20 cellular contexts compared by ENCODE assay signal in the genomic region with DNA sequence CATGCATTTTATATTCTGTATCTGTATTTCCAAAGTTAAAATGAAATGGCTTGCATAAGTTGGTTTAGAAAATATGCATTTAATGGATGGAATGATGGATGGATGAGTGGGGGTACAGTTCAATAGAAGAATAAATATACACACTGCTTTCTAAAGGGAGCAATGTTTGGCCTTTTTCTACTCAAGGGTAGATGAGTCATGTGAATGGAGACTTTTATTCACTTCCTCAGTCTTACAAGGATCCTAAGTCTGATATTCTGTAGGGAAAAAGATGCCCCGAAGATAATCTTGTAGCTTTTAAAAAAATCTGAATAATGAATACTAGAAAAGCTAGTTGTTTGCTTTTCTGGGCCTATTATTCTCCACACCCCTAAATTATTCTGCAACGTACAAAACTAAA.
"Had no signal": no experiment of that assay in that cellular context is flagged by ENCODE, and none has a peak within 500 bp of the region (broad histone marks: within the 10 kb centered on the region; RNA-seq: fewer than 3 reads in every experiment).

No MANE protein-coding gene starts in this region.

- ATAC-seq: effector memory CD8-positive, alpha-beta T cell; foreskin keratinocyte; left lobe of liver; natural killer cell treated with Interleukin-12 subunit alpha and Interleukin-12 subunit beta and Interleukin-15 and Interleukin-18, amount 100 ng/mL, for 72 hours; stimulated activated effector memory CD8-positive, alpha-beta T cell treated with anti-CD3 and anti-CD28 coated beads, Interleukin-12 subunit alpha, Interleukin-12 subunit beta, amount 100 ng/mL, for 72 hours; stimulated activated naive CD8-positive, alpha-beta T cell treated with anti-CD3 and anti-CD28 coated beads, Interleukin-15, Interleukin-2, amounts not matched to agents 100 U/mL and 50 U/mL, for 24 hours had no signal

- H3K4me1 ChIP-seq: esophagus muscularis mucosa, foreskin keratinocyte, neural progenitor cell, right atrium auricular region, suprapubic skin, thyroid gland had no signal

- H2AFZ ChIP-seq: hepatocyte, neural progenitor cell had no signal

- H3K4me3 ChIP-seq: esophagus muscularis mucosa, hepatocyte, neural progenitor cell, ovary, right atrium auricular region, suprapubic skin, thyroid gland had no signal

- H3K36me3 ChIP-seq: esophagus muscularis mucosa, neural progenitor cell, ovary, right atrium auricular region, suprapubic skin, thyroid gland had no signal

- H3K9ac ChIP-seq: neural progenitor cell had no signal

- H3K79me2 ChIP-seq: hepatocyte had no signal

- H3K27me3 ChIP-seq: esophagus muscularis mucosa, foreskin keratinocyte, hepatocyte, neural progenitor cell, ovary, right atrium auricular region, suprapubic skin, thyroid gland had no signal

- H3K27ac ChIP-seq: epithelial cell of prostate, esophagus muscularis mucosa, foreskin keratinocyte, hepatocyte, neural progenitor cell, ovary, right atrium auricular region, suprapubic skin, thyroid gland had no signal

- H3K4me2 ChIP-seq: hepatocyte, neural progenitor cell had no signal

- DNase-seq: effector memory CD8-positive, alpha-beta T cell; foreskin keratinocyte; head of caudate nucleus; mammary epithelial cell; nucleus accumbens; ovary; small intestine; stimulated activated CD4-positive, alpha-beta T cell treated with anti-CD3 and anti-CD28 coated beads, Interleukin-4, amount 100 ng/mL, for 1 hour; stimulated activated CD8-positive, alpha-beta memory T cell treated with anti-CD3 and anti-CD28 coated beads, Interleukin-4, amount 100 ng/mL, for 48 hours; stimulated activated naive CD8-positive, alpha-beta T cell treated with anti-CD3 and anti-CD28 coated beads, Interleukin-15, Interleukin-2, amounts not matched to agents 100 U/mL and 50 U/mL, for 24 hours; thyroid gland had no signal

- H3K9me3 ChIP-seq: esophagus muscularis mucosa, ovary, right atrium auricular region, suprapubic skin, thyroid gland had no signal
